In the genomic region with DNA sequence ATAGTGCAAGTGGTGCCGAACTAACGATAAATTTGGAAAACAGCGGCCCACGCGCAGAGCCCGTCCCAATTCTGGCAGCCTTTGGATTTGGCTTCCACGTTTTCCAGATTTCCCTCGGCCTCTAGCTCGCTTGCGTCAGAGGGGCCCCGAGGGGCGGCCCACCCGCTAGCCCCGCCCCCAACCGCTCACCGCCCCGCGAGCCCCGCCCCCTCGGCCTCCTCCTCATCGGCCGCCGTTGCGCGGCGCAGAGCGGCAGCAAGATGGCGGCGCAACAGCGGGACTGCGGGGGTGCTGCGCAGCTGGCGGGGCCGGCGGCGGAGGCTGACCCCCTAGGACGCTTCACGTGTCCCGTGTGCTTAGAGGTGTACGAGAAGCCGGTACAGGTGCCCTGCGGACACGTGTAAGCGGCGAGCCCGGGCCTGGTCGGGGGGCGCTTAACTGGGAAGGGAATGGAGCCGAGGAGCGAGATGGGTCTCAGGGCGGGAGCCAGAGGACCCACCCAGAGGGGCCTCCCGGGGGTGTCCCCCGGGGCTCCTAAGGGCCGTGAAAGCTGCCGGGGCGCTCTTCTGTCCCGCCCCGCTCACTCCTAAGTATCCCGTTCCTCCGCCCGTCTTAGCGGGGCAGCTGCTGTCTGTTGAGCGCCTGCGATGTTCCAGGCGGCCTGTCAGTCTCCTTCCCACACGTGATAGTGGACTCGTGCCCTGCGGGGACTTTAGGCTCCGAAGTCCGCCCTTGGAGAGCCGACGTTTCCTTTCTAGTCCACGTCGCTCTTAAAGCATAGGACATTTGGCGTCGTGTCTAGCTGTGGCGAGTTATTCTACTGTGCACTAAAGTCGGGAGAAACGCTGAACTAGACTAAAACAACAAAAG, we compare ENCODE assay signal across 8 cellular contexts. TPM values are rescaled to one million over a fixed set of nuclear protein-coding genes. Genes with fewer than 3 reads are reported as not detected.
DNase-seq lines count a peak whose midpoint lies in the region; ATAC-seq and TF ChIP-seq lines count a peak whose summit lies in the region.

A gene with protein sequence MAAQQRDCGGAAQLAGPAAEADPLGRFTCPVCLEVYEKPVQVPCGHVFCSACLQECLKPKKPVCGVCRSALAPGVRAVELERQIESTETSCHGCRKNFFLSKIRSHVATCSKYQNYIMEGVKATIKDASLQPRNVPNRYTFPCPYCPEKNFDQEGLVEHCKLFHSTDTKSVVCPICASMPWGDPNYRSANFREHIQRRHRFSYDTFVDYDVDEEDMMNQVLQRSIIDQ (plus strand): TSS at position 245 of the 870 bp plus-strand sequence. CDS start 16 bp downstream, at position 261.

- DNase-seq in DMS153 treated with DMSO at 0.1 percent for 48 hours (lab: John Stamatoyannopoulos, UW; ENCODE audit: unreplicated experiment) (peak; percentile 82), LNCaP clone FGC (ENCODE audit: low read depth) (peak; percentile 65), fibroblast of pulmonary artery (ENCODE audit: low read depth) (peak; percentile 91)
- peak; percentile 87 for DNase-seq in activated effector memory CD4-positive, alpha-beta T cell treated with Interleukin-2 at 50 U/mL for 16 hours
- DNase-seq in natural killer cell treated with Interleukin-12 subunit alpha and Interleukin-12 subunit beta and Interleukin-15 and Interleukin-18, amount 100 ng/mL, for 72 hours (ENCODE audit: low spot score): peak; percentile 91
- peak; percentile 88 for DNase-seq in stimulated activated naive CD4-positive, alpha-beta T cell treated with Interleukin-2 at 50 U/mL for 16 hours (lab: John Stamatoyannopoulos, UW)

- H3K4me3 ChIP-seq in LNCaP clone FGC (ENCODE audit: low read depth, low read length): peak within 1 kb of the TSS; percentile 84
- H3K4me3 ChIP-seq in fibroblast of pulmonary artery (replicated peaks; ENCODE audit: low read depth, low read length): peak within 1 kb of the TSS; percentile 85

- H3K27me3 Mint-ChIP-seq in natural killer cell treated with Interleukin-12 subunit alpha and Interleukin-12 subunit beta and Interleukin-15 and Interleukin-18, amount 100 ng/mL, for 72 hours: no peaks in the 10 kb centered on the region

- H3K9me3 Mint-ChIP-seq in natural killer cell treated with Interleukin-12 subunit alpha and Interleukin-12 subunit beta and Interleukin-15 and Interleukin-18, amount 100 ng/mL, for 72 hours: no peaks in the 10 kb centered on the region

- TF ChIP-seq CTCF in LNCaP clone FGC (IDR thresholded peaks at IDR 0.05; ENCODE audit: control insufficient read depth, extremely low read depth, insufficient read depth): no peak
- TF ChIP-seq CTCF in fibroblast of pulmonary artery (IDR thresholded peaks at IDR 0.05; ENCODE audit: low read length, missing control alignments): no peak

- H3K36me3 Mint-ChIP-seq in natural killer cell treated with Interleukin-12 subunit alpha and Interleukin-12 subunit beta and Interleukin-15 and Interleukin-18, amount 100 ng/mL, for 72 hours: peaks cover 5% of the 10 kb centered on the region

- TF ChIP-seq POLR2A in Raji (IDR thresholded peaks at IDR 0.05; ENCODE audit: insufficient read depth, low read depth, low read length): peak; percentile 88

- peak within 1 kb of the TSS; percentile 94 for H3K4me3 Mint-ChIP-seq in natural killer cell treated with Interleukin-12 subunit alpha and Interleukin-12 subunit beta and Interleukin-15 and Interleukin-18, amount 100 ng/mL, for 72 hours

- H3K27ac Mint-ChIP-seq in natural killer cell treated with Interleukin-12 subunit alpha and Interleukin-12 subunit beta and Interleukin-15 and Interleukin-18, amount 100 ng/mL, for 72 hours: peak within 1 kb of the TSS; percentile 70 to 96

- ATAC-seq in GM21717 (IDR thresholded peaks at IDR 0.05; ENCODE audit: unreplicated experiment): peak; percentile 62
- ATAC-seq in natural killer cell treated with Interleukin-12 subunit alpha and Interleukin-12 subunit beta and Interleukin-15 and Interleukin-18, amount 100 ng/mL, for 72 hours: peak; percentile 97 to 98

- H3K4me1 Mint-ChIP-seq in natural killer cell treated with Interleukin-12 subunit alpha and Interleukin-12 subunit beta and Interleukin-15 and Interleukin-18, amount 100 ng/mL, for 72 hours (ENCODE audit: low read depth in 2 of 2): peaks cover 47 to 48% of the 10 kb centered on the region in 2 donors

RNA-seq across cellular contexts. Expression of the gene that starts here (rescaled TPM):
- 10 to 100 TPM; 69.9 to 79.3 TPM for total RNA-seq in natural killer cell treated with Interleukin-12 subunit alpha and Interleukin-12 subunit beta and Interleukin-15 and Interleukin-18, amount 100 ng/mL, for 72 hours

Comparison
In these comparisons a context has a peak if more than half of its experiments do, and no peak if none do; other contexts are left out.
1. Peak in every context shown above with its lines: DNase-seq, ATAC-seq and H3K4me3 ChIP-seq.